2 cellular contexts compared by ENCODE assay signal in the genomic region with DNA sequence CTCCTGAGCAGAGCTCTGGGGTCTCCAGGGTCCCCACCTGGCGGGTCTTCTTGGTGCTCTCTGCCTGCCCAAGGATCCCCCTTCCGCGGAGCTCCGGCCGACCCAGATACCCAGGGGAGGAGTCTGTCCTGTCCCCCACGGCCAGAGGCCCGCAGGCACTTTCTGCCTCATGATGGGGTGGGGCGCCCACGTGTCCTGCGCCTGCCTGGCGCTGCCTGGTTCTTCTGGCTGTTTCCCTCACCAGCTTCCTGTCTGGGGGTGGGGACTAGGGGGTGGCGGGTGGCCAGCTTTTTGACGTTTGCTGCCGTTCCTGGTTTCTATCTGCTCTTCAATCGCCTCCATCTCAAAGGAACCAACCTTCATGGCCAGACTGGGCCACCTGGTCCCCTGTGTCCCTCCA.
TF ChIP-seq lines count a peak whose summit lies in the region.

No MANE protein-coding gene starts in this region.

TF ChIP-seq in H1, 55 proteins besides CTCF, POLR2A, EP300 and RAD21 (continued from another document):
- no peak for TF ChIP-seq E2F6 (IDR thresholded peaks at IDR 0.05)

TF ChIP-seq in WTC11, 78 proteins besides CTCF, POLR2A, EP300 and RAD21 (continued from another document):
- no peak for TF ChIP-seq ZNF281 (CRISPR knock-in tag; IDR thresholded peaks at IDR 0.05)
- TF ChIP-seq SMAD3 (CRISPR knock-in tag; IDR thresholded peaks at IDR 0.05; ENCODE audit: borderline replicate concordance) = no peak
- no peak for TF ChIP-seq ELF4 (CRISPR knock-in tag; IDR thresholded peaks at IDR 0.05; ENCODE audit: low read depth)
- TF ChIP-seq, protein P1, sequence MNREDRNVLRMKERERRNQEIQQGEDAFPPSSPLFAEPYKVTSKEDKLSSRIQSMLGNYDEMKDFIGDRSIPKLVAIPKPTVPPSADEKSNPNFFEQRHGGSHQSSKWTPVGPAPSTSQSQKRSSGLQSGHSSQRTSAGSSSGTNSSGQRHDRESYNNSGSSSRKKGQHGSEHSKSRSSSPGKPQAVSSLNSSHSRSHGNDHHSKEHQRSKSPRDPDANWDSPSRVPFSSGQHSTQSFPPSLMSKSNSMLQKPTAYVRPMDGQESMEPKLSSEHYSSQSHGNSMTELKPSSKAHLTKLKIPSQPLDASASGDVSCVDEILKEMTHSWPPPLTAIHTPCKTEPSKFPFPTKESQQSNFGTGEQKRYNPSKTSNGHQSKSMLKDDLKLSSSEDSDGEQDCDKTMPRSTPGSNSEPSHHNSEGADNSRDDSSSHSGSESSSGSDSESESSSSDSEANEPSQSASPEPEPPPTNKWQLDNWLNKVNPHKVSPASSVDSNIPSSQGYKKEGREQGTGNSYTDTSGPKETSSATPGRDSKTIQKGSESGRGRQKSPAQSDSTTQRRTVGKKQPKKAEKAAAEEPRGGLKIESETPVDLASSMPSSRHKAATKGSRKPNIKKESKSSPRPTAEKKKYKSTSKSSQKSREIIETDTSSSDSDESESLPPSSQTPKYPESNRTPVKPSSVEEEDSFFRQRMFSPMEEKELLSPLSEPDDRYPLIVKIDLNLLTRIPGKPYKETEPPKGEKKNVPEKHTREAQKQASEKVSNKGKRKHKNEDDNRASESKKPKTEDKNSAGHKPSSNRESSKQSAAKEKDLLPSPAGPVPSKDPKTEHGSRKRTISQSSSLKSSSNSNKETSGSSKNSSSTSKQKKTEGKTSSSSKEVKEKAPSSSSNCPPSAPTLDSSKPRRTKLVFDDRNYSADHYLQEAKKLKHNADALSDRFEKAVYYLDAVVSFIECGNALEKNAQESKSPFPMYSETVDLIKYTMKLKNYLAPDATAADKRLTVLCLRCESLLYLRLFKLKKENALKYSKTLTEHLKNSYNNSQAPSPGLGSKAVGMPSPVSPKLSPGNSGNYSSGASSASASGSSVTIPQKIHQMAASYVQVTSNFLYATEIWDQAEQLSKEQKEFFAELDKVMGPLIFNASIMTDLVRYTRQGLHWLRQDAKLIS (CRISPR knock-in tag; IDR thresholded peaks at IDR 0.05; ENCODE audit: borderline replicate concordance) = no peak
- no peak for TF ChIP-seq AR (CRISPR knock-in tag; IDR thresholded peaks at IDR 0.05)
